In genomic region chr3:71921036-71921435, GRCh38 we compare ENCODE assay signal across 33 cellular contexts.
"Had no signal": no experiment of that assay in that cellular context is flagged by ENCODE, and none has a peak within 500 bp of the region (broad histone marks: within the 10 kb centered on the region; RNA-seq: fewer than 3 reads in every experiment).

No MANE protein-coding gene starts in this region.

- H3K4me1 ChIP-seq: adrenal gland, ascending aorta, body of pancreas, breast epithelium had no signal

- H3K27me3 ChIP-seq: adrenal gland, ascending aorta, body of pancreas, brain microvascular endothelial cell, breast epithelium had no signal

- H3K9me3 ChIP-seq: adrenal gland, ascending aorta, body of pancreas, breast epithelium had no signal

- FAIRE-seq: astrocyte had no signal

- DNase-seq: activated effector memory CD4-positive, alpha-beta T cell treated with anti-CD3 and anti-CD28 coated beads, Interleukin-2, amount 50 U/mL, for 16 hours; activated effector memory CD4-positive, alpha-beta T cell treated with Interleukin-2 at 50 U/mL for 16 hours; activated gamma-delta T cell; activated gamma-delta T cell treated with Interleukin-2 at 50 U/mL for 16 hours; activated naive CD4-positive, alpha-beta T cell; activated naive CD4-positive, alpha-beta T cell treated with anti-CD3 and anti-CD28 coated beads for 36 hours; activated naive CD4-positive, alpha-beta T cell treated with anti-CD3 and anti-CD28 coated beads, Interleukin-2, amount 10 ng/mL, durations not matched to agents 7 days and 5 days; activated naive CD4-positive, alpha-beta T cell treated with anti-CD3 and anti-CD28 coated beads, Interleukin-2, amount 50 U/mL, for 16 hours; activated naive CD4-positive, alpha-beta T cell treated with Interleukin-2 at 50 U/mL for 16 hours; activated naive CD8-positive, alpha-beta T cell treated with anti-CD3 and anti-CD28 coated beads for 36 hours; activated naive CD8-positive, alpha-beta T cell treated with anti-CD3 and anti-CD28 coated beads, Interleukin-2, amount 10 ng/mL, durations not matched to agents 7 days and 5 days; activated naive CD8-positive, alpha-beta T cell treated with anti-CD3 and anti-CD28 coated beads, Interleukin-2, amount 50 U/mL, for 24 hours; activated T-cell treated with anti-CD3 and anti-CD28 coated beads, Interleukin-2, amount 50 U/mL, for 1 hour; activated T-cell treated with anti-CD3 and anti-CD28 coated beads, Interleukin-2, amount 50 U/mL, for 24 hours; activated T-cell treated with anti-CD3 and anti-CD28 coated beads, Interleukin-2, amount 50 U/mL, for 4 hours; activated T-cell treated with anti-CD3 and anti-CD28 coated beads, Interleukin-2, amount 50 U/mL, for 48 hours; activated T-cell treated with anti-CD3 and anti-CD28 coated beads, Interleukin-2, amount 50 U/mL, for 72 hours; adrenal gland; amniotic stem cell; amygdala; anterior cingulate cortex; aorta; body of pancreas; brain microvascular endothelial cell; caudate nucleus; central memory CD4-positive, alpha-beta T cell; cerebellar nuclear complex had no signal

- ATAC-seq: activated naive CD4-positive, alpha-beta T cell treated with anti-CD3 and anti-CD28 coated beads, Interleukin-2, amount 50 U/mL, for 72 hours; activated naive CD8-positive, alpha-beta T cell treated with anti-CD3 and anti-CD28 coated beads, Interleukin-2, amount 50 U/mL, for 24 hours; activated T-cell treated with anti-CD3 and anti-CD28 coated beads, Interleukin-2, amount 50 U/mL, for 4 hours; activated T-cell treated with anti-CD3 and anti-CD28 coated beads, Interleukin-2, amount 50 U/mL, for 72 hours; activated T-helper 17 cell treated with anti-CD3 and anti-CD28 coated beads, Interleukin-2, amount 50 U/mL, for 72 hours; body of pancreas had no signal

- H3K27ac ChIP-seq: adrenal gland, ascending aorta, body of pancreas, brain microvascular endothelial cell, breast epithelium, cardiac muscle cell had no signal

- H3K36me3 ChIP-seq: adrenal gland, ascending aorta, brain microvascular endothelial cell, breast epithelium, cardiac muscle cell had no signal

- H3K4me3 ChIP-seq: adrenal gland, ascending aorta, body of pancreas, breast epithelium, cardiac muscle cell had no signal
